15 cellular contexts compared by ENCODE assay signal in genomic region chr17:10025976-10026785, GRCh38.
DNase-seq lines count a peak whose midpoint lies in the region; ATAC-seq and TF ChIP-seq lines count a peak whose summit lies in the region.
"Had no signal": no experiment of that assay in that cellular context is flagged by ENCODE, and none has a peak within 500 bp of the region (broad histone marks: within the 10 kb centered on the region; RNA-seq: fewer than 3 reads in every experiment).

No MANE protein-coding gene starts in this region.

- H3K27ac ChIP-seq in layer of hippocampus (ENCODE audit: low read depth, low read length) (peak overlapping the region; percentile 56), gastroesophageal sphincter (peak overlapping the region in 1 of 4 donors; percentile 17)
- H3K27ac ChIP-seq: body of pancreas, thoracic aorta had no signal

- H3K4me1 ChIP-seq in gastroesophageal sphincter: peaks cover 0 to 44% (median 9%) of the 10 kb centered on the region in 3 donors

- no peaks in the 10 kb centered on the region for H3K36me3 Mint-ChIP-seq in WTC11

- WGBS in gastroesophageal sphincter (ENCODE audit: low coverage in 1 of 2), 2 donors: 46 to 91% methylated on average over 6 to 8 of the region's 20 CpGs

- H3K4me1 Mint-ChIP-seq in WTC11: peaks cover 18% of the 10 kb centered on the region

- H3K4me3 ChIP-seq in retinal pigment epithelial cell (ENCODE audit: low read length): peak overlapping the region; percentile 29
- no peak overlapping the region for H3K4me3 ChIP-seq in gastroesophageal sphincter
- H3K4me3 ChIP-seq: body of pancreas, thoracic aorta had no signal

- ATAC-seq in HG02885 (IDR thresholded peaks at IDR 0.05; ENCODE audit: poor library complexity, unreplicated experiment) (peak; percentile 28), WTC11 (peak; percentile 18), gastroesophageal sphincter (no peak), HG02870 (IDR thresholded peaks at IDR 0.05; ENCODE audit: unreplicated experiment) (no peak)
- ATAC-seq: body of pancreas, HCT116 had no signal

- H3K9me3 ChIP-seq in gastroesophageal sphincter: no peaks in the 10 kb centered on the region
- H3K9me3 ChIP-seq: body of pancreas, thoracic aorta had no signal

- no peaks in the 10 kb centered on the region for H3K27me3 Mint-ChIP-seq in WTC11 (ENCODE audit: low read depth)

- CTCF ChIA-PET in WTC11 (lab: Charles Lee): interaction anchor here (0.7 to 1.2 kb wide), 2 partner anchors 45 to 200 kb away, joined by 3 to 6 read pairs; no protein-coding TSS in a partner anchor

- TF ChIP-seq POLR2A in gastroesophageal sphincter (IDR thresholded peaks at IDR 0.05): no peak

- no peak for TF ChIP-seq EP300 in gastroesophageal sphincter (IDR thresholded peaks at IDR 0.05)

- H3K4me3 Mint-ChIP-seq in WTC11: no peak overlapping the region
- H3K4me3 Mint-ChIP-seq: immature natural killer cell had no signal

- H3K9me3 Mint-ChIP-seq in WTC11: no peaks in the 10 kb centered on the region
- H3K9me3 Mint-ChIP-seq: immature natural killer cell had no signal

- H3K27ac Mint-ChIP-seq in WTC11: no peak overlapping the region

- DNase-seq in WTC11 (ENCODE audit: low spot score): no peak
- peak; percentile 60 for DNase-seq in retinal pigment epithelial cell (ENCODE audit: low read depth)
- DNase-seq in kidney glomerular epithelial cell (lab: John Stamatoyannopoulos, UW): no peak
- DNase-seq: activated CD8-positive, alpha-beta memory T cell treated with anti-CD3 and anti-CD28 coated beads for 24 hours; activated effector memory CD4-positive, alpha-beta T cell treated with anti-CD3 and anti-CD28 coated beads, Interleukin-2, amount 50 U/mL, for 16 hours; body of pancreas; effector CD8-positive, alpha-beta T cell; immature natural killer cell; NCI-H2029 had no signal

- TF ChIP-seq CTCF in WTC11 (IDR thresholded peaks at IDR 0.05) (no peak), retinal pigment epithelial cell (conservative IDR thresholded peaks at IDR 0.05; ENCODE audit: low read depth, low read length) (no peak), gastroesophageal sphincter (IDR thresholded peaks at IDR 0.05) (no peak)

- POLR2A ChIA-PET in WTC11 (lab: Charles Lee): no interaction called here

- H3K27me3 ChIP-seq in layer of hippocampus (ENCODE audit: control insufficient read depth, insufficient read depth, low read length): no peaks in the 10 kb centered on the region
- no peaks in the 10 kb centered on the region for H3K27me3 ChIP-seq in gastroesophageal sphincter
- H3K27me3 ChIP-seq: body of pancreas had no signal

- no peaks in the 10 kb centered on the region for H3K36me3 ChIP-seq in gastroesophageal sphincter
- H3K36me3 ChIP-seq: thoracic aorta had no signal

TF ChIP-seq in WTC11, 78 proteins besides CTCF, POLR2A, EP300 and RAD21:
- TF ChIP-seq ZNF532 (CRISPR knock-in tag; IDR thresholded peaks at IDR 0.05; ENCODE audit: borderline replicate concordance) (no peak), ZNF671 (CRISPR knock-in tag; IDR thresholded peaks at IDR 0.05) (no peak), ZNF121 (CRISPR knock-in tag; IDR thresholded peaks at IDR 0.05) (no peak)

Comparison
In these comparisons a context has a peak if more than half of its experiments do, and no peak if none do; other contexts are left out.
1. ATAC-seq: peak in HG02885 (single experiment) and WTC11 (single experiment); none in gastroesophageal sphincter (single experiment) and HG02870 (single experiment).